ENCODE assay signal across 9 cellular contexts in genomic region chr12:94340568-94340967, GRCh38.
"Had no signal": no experiment of that assay in that cellular context is flagged by ENCODE, and none has a peak within 500 bp of the region (broad histone marks: within the 10 kb centered on the region; RNA-seq: fewer than 3 reads in every experiment).

No MANE protein-coding gene starts in this region.

- FAIRE-seq: HepG2 had no signal

- H3K9me3 Mint-ChIP-seq: HFFc6 had no signal

- H3K4me3 Mint-ChIP-seq: HFFc6 had no signal

- H3K4me1 Mint-ChIP-seq: IgD-negative memory B cell had no signal

- H3K27ac Mint-ChIP-seq: HFFc6, IgD-negative memory B cell had no signal

- H3K27ac ChIP-seq: GM23248, HL-60 had no signal

- H3K27me3 Mint-ChIP-seq: IgD-negative memory B cell had no signal

- DNase-seq: GM23248, GOT3, H7, HFFc6 had no signal

- H3K36me3 ChIP-seq: HAP-1 had no signal

- H3K9ac ChIP-seq: GM23248 had no signal

- H3K4me3 ChIP-seq: GM23248, HAP-1 had no signal

- H3K9me3 ChIP-seq: HAP-1 had no signal

- ATAC-seq: HCT116, HepG2 had no signal
